8 cellular contexts compared by ENCODE assay signal in the genomic region with DNA sequence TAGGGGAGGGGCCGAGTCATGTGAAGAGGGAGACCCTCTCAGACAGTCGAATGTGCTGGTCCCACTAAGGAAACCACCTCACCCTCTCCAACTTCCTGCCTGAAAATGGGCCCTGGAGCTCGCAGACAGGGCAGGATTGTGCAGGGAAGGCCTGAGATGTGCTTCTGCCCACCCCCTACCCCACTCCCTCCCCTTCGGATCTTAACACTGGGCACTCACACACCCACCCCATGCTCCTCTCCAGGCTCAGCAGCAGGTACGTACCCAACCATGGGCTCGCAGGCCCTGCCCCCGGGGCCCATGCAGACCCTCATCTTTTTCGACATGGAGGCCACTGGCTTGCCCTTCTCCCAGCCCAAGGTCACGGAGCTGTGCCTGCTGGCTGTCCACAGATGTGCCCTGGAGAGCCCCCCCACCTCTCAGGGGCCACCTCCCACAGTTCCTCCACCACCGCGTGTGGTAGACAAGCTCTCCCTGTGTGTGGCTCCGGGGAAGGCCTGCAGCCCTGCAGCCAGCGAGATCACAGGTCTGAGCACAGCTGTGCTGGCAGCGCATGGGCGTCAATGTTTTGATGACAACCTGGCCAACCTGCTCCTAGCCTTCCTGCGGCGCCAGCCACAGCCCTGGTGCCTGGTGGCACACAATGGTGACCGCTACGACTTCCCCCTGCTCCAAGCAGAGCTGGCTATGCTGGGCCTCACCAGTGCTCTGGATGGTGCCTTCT. TPM values are rescaled to one million over a fixed set of nuclear protein-coding genes. Genes with fewer than 3 reads are reported as not detected.
DNase-seq lines count a peak whose midpoint lies in the region; ATAC-seq, FAIRE-seq and TF ChIP-seq lines count a peak whose summit lies in the region.

No MANE protein-coding gene starts in this region.

- H3K4me3 ChIP-seq in Panc1 (ENCODE audit: low read depth in 2 of 2, low read length in 2 of 2): peak overlapping the region; percentile 1 to 18; a peak in 2 of 4 replicates
- peak overlapping the region in 1 of 3 donors; percentile 28 for H3K4me3 ChIP-seq in thyroid gland (replicated peaks in 1 of 3)

- no TSS peak for BruUV-seq in Panc1 (replicated peaks; lab: Mats Ljungman, UMichigan)

- WGBS in thyroid gland, 2 donors: 54 to 63% methylated on average over 7 to 10 of the region's 19 CpGs

- no peaks in the 10 kb centered on the region for H3K9me3 Mint-ChIP-seq in central memory CD8-positive, alpha-beta T cell

- CTCF ChIA-PET in Panc1 (lab: Charles Lee): interaction anchor here (0.8 kb wide), 1 partner anchor 66 kb away, joined by 4 read pairs; no protein-coding TSS in a partner anchor

- in situ Hi-C loops in Panc1 (cut with HindIII; ENCODE audit: low pct_unique_long_range_greater_than_20kb, low sequenced_read_pairs): no loop called here

- no peaks in the 10 kb centered on the region for H3K9me3 ChIP-seq in Panc1 (ENCODE audit: control insufficient read depth, insufficient read depth, low read depth, low read length)
- no peaks in the 10 kb centered on the region for H3K9me3 ChIP-seq in thyroid gland

- H3K4me1 Mint-ChIP-seq in central memory CD8-positive, alpha-beta T cell: peaks cover 49% of the 10 kb centered on the region

- H3K36me3 ChIP-seq in Panc1 (ENCODE audit: control insufficient read depth, insufficient read depth, low read length): no peaks in the 10 kb centered on the region; the same call in 1 of the 2 replicates
- H3K36me3 ChIP-seq in thyroid gland: peaks cover 13 to 14% of the 10 kb centered on the region in 2 donors

- ATAC-seq in GM21360 (IDR thresholded peaks at IDR 0.05; ENCODE audit: unreplicated experiment) (peak; percentile 11), Panc1 (peak; percentile 29)
- ATAC-seq in central memory CD8-positive, alpha-beta T cell (replicated peaks; ENCODE audit: extremely low read depth, poor library complexity, severe bottlenecking): peak; percentile 62

- no peak for TF ChIP-seq POLR2A in thyroid gland (IDR thresholded peaks at IDR 0.05)

- H3K27me3 Mint-ChIP-seq in central memory CD8-positive, alpha-beta T cell: no peaks in the 10 kb centered on the region

- TF ChIP-seq CTCF in Panc1 (IDR thresholded peaks at IDR 0.05) (no peak), thyroid gland (IDR thresholded peaks at IDR 0.05) (no peak)

- peak overlapping the region; percentile 93 for H3K27ac Mint-ChIP-seq in central memory CD8-positive, alpha-beta T cell (ENCODE audit: low read depth)

- DNase-seq in AG20443 (ENCODE audit: low spot score): peak; percentile 24
- no peak for DNase-seq in Panc1 (ENCODE audit: low read depth, low spot score)
- DNase-seq in central memory CD8-positive, alpha-beta T cell (ENCODE audit: low spot score in 2 of 2): no peak
- DNase-seq in lung microvascular endothelial cell (ENCODE audit: low read depth in 2 of 2): peak; percentile 30 to 59
- no peak for DNase-seq in thyroid gland
- no peak for DNase-seq in HTR-8/SVneo (ENCODE audit: insufficient read length, low spot score)
- no peak for DNase-seq in NCI-H526 treated with DMSO at 0.1 percent for 48 hours (lab: John Stamatoyannopoulos, UW)

- no peak overlapping the region; the same call in 1 of the 2 replicates for H3K27ac ChIP-seq in Panc1 (ENCODE audit: low read length)
- peak overlapping the region; percentile 99 to 100 (median 100) for H3K27ac ChIP-seq in thyroid gland

- POLR2A ChIA-PET in Panc1 (lab: Charles Lee): interaction anchor here (0.6 kb wide), 1 partner anchor 18 kb away, joined by 23 read pairs; no protein-coding TSS in a partner anchor

- peaks cover 10% of the 10 kb centered on the region for H3K4me1 ChIP-seq in Panc1 (ENCODE audit: control insufficient read depth, insufficient read depth, low read length)
- H3K4me1 ChIP-seq in thyroid gland: peaks cover 20 to 56% of the 10 kb centered on the region in 2 donors

- peaks cover 23% of the 10 kb centered on the region for H3K36me3 Mint-ChIP-seq in central memory CD8-positive, alpha-beta T cell (ENCODE audit: insufficient read depth)

- FAIRE-seq in HTR-8/SVneo (lab: Jason Lieb, UNC): no peak

- intact Hi-C loops in Panc1 (cut with micrococcal nuclease; ENCODE audit: unreplicated experiment): loop anchor here (5.0 kb wide), 1 partner anchor 81 kb away; no protein-coding TSS in a partner anchor
- intact Hi-C loops in thyroid gland (cut with DNase I): loop anchor here (5.0 kb wide), 1 partner anchor 36 kb away; the partner anchor contains the start of gene SHISA5

- H3K27me3 ChIP-seq in Panc1 (ENCODE audit: control insufficient read depth, insufficient read depth, low read length) (no peaks in the 10 kb centered on the region), thyroid gland (no peaks in the 10 kb centered on the region)

- H3K4me3 Mint-ChIP-seq in central memory CD8-positive, alpha-beta T cell: peak overlapping the region; percentile 92

RNA-seq across cellular contexts. Expression of gene ATRIP, which starts 20.0 kb away (rescaled TPM):
- total RNA-seq in Panc1 (2021; ENCODE audit: unreplicated experiment) (11.9 TPM), lung microvascular endothelial cell (3.7 and 4.6 TPM in 2 replicates), thyroid gland (10 to 100 TPM in 2 of 4 donors, 1 to 10 TPM in 2; 8.4 to 13.9 (median 11.0) TPM)
- 7.6 TPM for polyA plus RNA-seq in Panc1 (2012; ENCODE audit: insufficient read length)

RNA-seq across cellular contexts. Expression of gene TMA7, which starts 26.5 kb away (rescaled TPM):
- total RNA-seq in Panc1 (2021; ENCODE audit: unreplicated experiment) (175 TPM), lung microvascular endothelial cell (237 and 246 TPM in 2 replicates), thyroid gland (100 to 1,000 TPM; 133 to 413 (median 301) TPM)
- polyA plus RNA-seq in Panc1 (2012; ENCODE audit: insufficient read length): 176 TPM

RNA-seq across cellular contexts. Expression of gene CCDC51, which starts 26.6 kb away (rescaled TPM):
- 11.9 TPM for total RNA-seq in Panc1 (2021; ENCODE audit: unreplicated experiment)
- 14.1 TPM for polyA plus RNA-seq in Panc1 (2012; ENCODE audit: insufficient read length)
- 8.9 and 10.1 TPM in 2 replicates for total RNA-seq in lung microvascular endothelial cell
- total RNA-seq in thyroid gland: 10 to 100 TPM in 3 of 4 donors, 1 to 10 TPM in 1; 8.6 to 17.0 (median 15.0) TPM

RNA-seq across cellular contexts. Expression of gene PLXNB1, which starts 36.7 kb away (rescaled TPM):
- total RNA-seq in Panc1 (2021; ENCODE audit: unreplicated experiment): 22.8 TPM
- polyA plus RNA-seq in Panc1 (2012; ENCODE audit: insufficient read length): 35.3 TPM
- total RNA-seq in lung microvascular endothelial cell: 16.1 and 17.0 TPM in 2 replicates
- total RNA-seq in thyroid gland: 100 to 1,000 TPM; 126 to 216 (median 138) TPM

RNA-seq across cellular contexts. Expression of gene SHISA5, which starts 37.4 kb away (rescaled TPM):
- 122 TPM for total RNA-seq in Panc1 (2021; ENCODE audit: unreplicated experiment)
- polyA plus RNA-seq in Panc1 (2012; ENCODE audit: insufficient read length): 245 TPM
- total RNA-seq in lung microvascular endothelial cell: 65.6 and 68.5 TPM in 2 replicates
- 100 to 1,000 TPM in 3 of 4 donors, 10 to 100 TPM in 1; 100.0 to 120 (median 109) TPM for total RNA-seq in thyroid gland

Comparison
In these comparisons a context has a peak if more than half of its experiments do, and no peak if none do; other contexts are left out.
1. DNase-seq: peak in AG20443 (single experiment) and lung microvascular endothelial cell (2 of 2); none in Panc1 (single experiment), central memory CD8-positive, alpha-beta T cell (0 of 2), thyroid gland (0 of 2), HTR-8/SVneo (single experiment) and NCI-H526 treated with DMSO at 0.1 percent for 48 hours (single experiment).
2. ATAC-seq: peak in every context shown above with its lines; median percentile 62 in central memory CD8-positive, alpha-beta T cell; 29 in Panc1; 11 in GM21360.